Comparison of ENCODE assay signal across 12 cellular contexts in genomic region chr1:53343831-53344668, GRCh38. TPM values are rescaled to one million over a fixed set of nuclear protein-coding genes. Genes with fewer than 3 reads are reported as not detected.
DNase-seq lines count a peak whose midpoint lies in the region; ATAC-seq and TF ChIP-seq lines count a peak whose summit lies in the region.
"Had no signal": no experiment of that assay in that cellular context is flagged by ENCODE, and none has a peak within 500 bp of the region (broad histone marks: within the 10 kb centered on the region; RNA-seq: fewer than 3 reads in every experiment).

No MANE protein-coding gene starts in this region.

- no peak overlapping the region for H2AFZ ChIP-seq in hepatocyte

- H3K79me2 ChIP-seq in hepatocyte: no peaks in the 10 kb centered on the region

- no peaks in the 10 kb centered on the region for H3K36me3 Mint-ChIP-seq in WTC11

- H3K9me3 ChIP-seq in hepatocyte (ENCODE audit: low read depth): no peaks in the 10 kb centered on the region
- H3K9me3 ChIP-seq: left lung had no signal

- H3K4me2 ChIP-seq in hepatocyte: no peak overlapping the region

- no peak overlapping the region for H3K4me3 ChIP-seq in hepatocyte
- H3K4me3 ChIP-seq: left lung had no signal

- no peaks in the 10 kb centered on the region for H3K36me3 ChIP-seq in hepatocyte (replicated peaks; ENCODE audit: insufficient read depth, low read depth)
- H3K36me3 ChIP-seq: left lung had no signal

- ATAC-seq in WTC11 (peak; percentile 35; the same call in 1 of the 2 replicates), GM19455 (IDR thresholded peaks at IDR 0.05; ENCODE audit: unreplicated experiment) (no peak)
- ATAC-seq: left lung had no signal

- H3K27ac ChIP-seq in hepatocyte: no peak overlapping the region
- H3K27ac ChIP-seq: left lung had no signal

- no peaks in the 10 kb centered on the region for H3K27me3 ChIP-seq in hepatocyte

- peaks cover 9% of the 10 kb centered on the region for H3K9me3 Mint-ChIP-seq in WTC11
- H3K9me3 Mint-ChIP-seq: nephron had no signal

- no peaks in the 10 kb centered on the region for H4K20me1 ChIP-seq in hepatocyte (ENCODE audit: insufficient read depth, poor library complexity, severe bottlenecking)

- H3K27me3 Mint-ChIP-seq in WTC11 (ENCODE audit: low read depth): peaks cover 31% of the 10 kb centered on the region

- H3K9me2 ChIP-seq in hepatocyte (replicated peaks; ENCODE audit: insufficient read depth): no peaks in the 10 kb centered on the region

- CTCF ChIA-PET in WTC11 (lab: Charles Lee): interaction anchor here (0.6 to 3.7 kb wide), 3 partner anchors 46 to 737 kb away, joined by 3 to 10 read pairs (median 3); no protein-coding TSS in a partner anchor

- H3K4me3 Mint-ChIP-seq in WTC11: no peak overlapping the region
- H3K4me3 Mint-ChIP-seq: nephron had no signal

- DNase-seq in NCI-H146 (lab: John Stamatoyannopoulos, UW) (peak; percentile 21), NCI-H146 treated with DMSO at 0.1 percent for 48 hours (lab: John Stamatoyannopoulos, UW; ENCODE audit: unreplicated experiment) (no peak), WTC11 (ENCODE audit: low spot score) (no peak), hepatocyte (ENCODE audit: low spot score) (peak; percentile 5), DMS153 treated with DMSO at 0.1 percent for 48 hours (lab: John Stamatoyannopoulos, UW; ENCODE audit: unreplicated experiment) (no peak)
- DNase-seq in stimulated activated CD8-positive, alpha-beta memory T cell treated with anti-CD3 and anti-CD28 coated beads, Interleukin-4, amount 100 ng/mL, for 48 hours: peak; percentile 14
- DNase-seq in activated naive CD4-positive, alpha-beta T cell treated with Interleukin-2 at 50 U/mL for 16 hours: no peak
- DNase-seq: 8988T, NCI-H524 had no signal

- H3K4me1 ChIP-seq in hepatocyte (ENCODE audit: insufficient read depth): no peaks in the 10 kb centered on the region
- H3K4me1 ChIP-seq: left lung had no signal

- POLR2A ChIA-PET in WTC11 (lab: Charles Lee): no interaction called here

- WGBS in hepatocyte (ENCODE audit: low lambda C conversion rate, missing lambda C conversion rate): 62% methylated on average over 9 of the region's 9 CpGs

- no peaks in the 10 kb centered on the region for H3K4me1 Mint-ChIP-seq in WTC11

- H3K27ac Mint-ChIP-seq in WTC11: no peak overlapping the region
- H3K27ac Mint-ChIP-seq: nephron had no signal

- no peak for TF ChIP-seq CTCF in WTC11 (IDR thresholded peaks at IDR 0.05)
- no peak for TF ChIP-seq CTCF in hepatocyte (IDR thresholded peaks at IDR 0.05; ENCODE audit: poor library complexity)

TF ChIP-seq in WTC11, 78 proteins besides CTCF, POLR2A, EP300 and RAD21:
- TF ChIP-seq ZNF263 (CRISPR knock-in tag; IDR thresholded peaks at IDR 0.05; ENCODE audit: low read depth) (no peak), JAZF1 (CRISPR knock-in tag; IDR thresholded peaks at IDR 0.05) (no peak), GABPB1 (CRISPR knock-in tag; IDR thresholded peaks at IDR 0.05) (no peak), ESRRA (CRISPR knock-in tag; IDR thresholded peaks at IDR 0.05; ENCODE audit: borderline replicate concordance) (no peak), NR1H2 (CRISPR knock-in tag; IDR thresholded peaks at IDR 0.05) (no peak), HMGXB4 (CRISPR knock-in tag; IDR thresholded peaks at IDR 0.05) (no peak), NFYB (CRISPR knock-in tag; conservative IDR thresholded peaks at IDR 0.05; ENCODE audit: low read depth) (no peak), GTF2I (CRISPR knock-in tag; conservative IDR thresholded peaks at IDR 0.05) (no peak), ETV6 (CRISPR knock-in tag; IDR thresholded peaks at IDR 0.05) (no peak), FOXP1 (CRISPR knock-in tag; IDR thresholded peaks at IDR 0.05; ENCODE audit: borderline replicate concordance) (no peak), AR (CRISPR knock-in tag; IDR thresholded peaks at IDR 0.05) (no peak), ZNF532 (CRISPR knock-in tag; IDR thresholded peaks at IDR 0.05; ENCODE audit: borderline replicate concordance) (no peak), CBFB (CRISPR knock-in tag; IDR thresholded peaks at IDR 0.05; ENCODE audit: low read depth) (no peak), MXD4 (CRISPR knock-in tag; IDR thresholded peaks at IDR 0.05; ENCODE audit: borderline replicate concordance) (no peak)
TF ChIP-seq in WTC11: peak in this region for 0.

RNA-seq across cellular contexts. Expression of gene LRP8, which starts 16.2 kb away (rescaled TPM):
- 61.9 to 69.5 TPM (median 66.6 TPM) in 3 replicates for total RNA-seq in WTC11 (2021)
- total RNA-seq in hepatocyte: 2.6 and 2.7 TPM in 2 replicates
- 2.1 and 2.4 TPM in 2 replicates for polyA plus RNA-seq in hepatocyte

Comparison
In these comparisons a context has a peak if more than half of its experiments do, and no peak if none do; other contexts are left out.
1. DNase-seq: peak in NCI-H146 (single experiment), hepatocyte (single experiment) and stimulated activated CD8-positive, alpha-beta memory T cell treated with anti-CD3 and anti-CD28 coated beads, Interleukin-4, amount 100 ng/mL, for 48 hours (single experiment); none in NCI-H146 treated with DMSO at 0.1 percent for 48 hours (single experiment), WTC11 (single experiment), DMS153 treated with DMSO at 0.1 percent for 48 hours (single experiment) and activated naive CD4-positive, alpha-beta T cell treated with Interleukin-2 at 50 U/mL for 16 hours (single experiment).
2. RNA of gene LRP8, which starts 16.2 kb away (total RNA-seq): 61.9 to 69.5 TPM in WTC11; 2.6 to 2.7 TPM in hepatocyte; every median in the first group is over 10 times any median in the second.